ENCODE assay signal across 18 cellular contexts in genomic region chr9:124209279-124209678, GRCh38. TPM values are rescaled to one million over a fixed set of nuclear protein-coding genes. Genes with fewer than 3 reads are reported as not detected.
DNase-seq lines count a peak whose midpoint lies in the region; ATAC-seq and TF ChIP-seq lines count a peak whose summit lies in the region.
"Had no signal": no experiment of that assay in that cellular context is flagged by ENCODE, and none has a peak within 500 bp of the region (broad histone marks: within the 10 kb centered on the region; RNA-seq: fewer than 3 reads in every experiment).

No MANE protein-coding gene starts in this region.

- H3K4me1 ChIP-seq in Karpas-422 (ENCODE audit: low read length) (peaks cover 95% of the 10 kb centered on the region), neural progenitor cell (peaks cover 7% of the 10 kb centered on the region), mucosa of descending colon (ENCODE audit: low read depth) (peaks cover 2% of the 10 kb centered on the region)
- H3K4me1 ChIP-seq: HAP-1, psoas muscle, uterus had no signal

- no peaks in the 10 kb centered on the region for H3K27me3 Mint-ChIP-seq in T-helper 2 cell treated with Interferon-gamma antibody and Interleukin-4, amounts not matched to agents 5 μg/mL and 100 μg/mL, for 36 hours (ENCODE audit: low read depth)
- H3K27me3 Mint-ChIP-seq in central memory CD8-positive, alpha-beta T cell, result no peaks in the 10 kb centered on the region
- H3K27me3 Mint-ChIP-seq in neural progenitor cell (ENCODE audit: insufficient read depth, low read depth), result peaks cover 6% of the 10 kb centered on the region

- H3K36me3 Mint-ChIP-seq in T-helper 2 cell treated with Interferon-gamma antibody and Interleukin-4, amounts not matched to agents 5 μg/mL and 100 μg/mL, for 36 hours (ENCODE audit: low read depth), result peaks cover 13% of the 10 kb centered on the region
- H3K36me3 Mint-ChIP-seq in central memory CD8-positive, alpha-beta T cell (ENCODE audit: insufficient read depth), result peaks cover 2% of the 10 kb centered on the region
- H3K36me3 Mint-ChIP-seq in neural progenitor cell, result no peaks in the 10 kb centered on the region

- TF ChIP-seq CTCF in neural progenitor cell (IDR thresholded peaks at IDR 0.05) (no peak), mucosa of descending colon (IDR thresholded peaks at IDR 0.05) (no peak)

- H3K9me3 Mint-ChIP-seq in T-helper 2 cell treated with Interferon-gamma antibody and Interleukin-4, amounts not matched to agents 5 μg/mL and 100 μg/mL, for 36 hours, result peaks cover 6% of the 10 kb centered on the region
- H3K9me3 Mint-ChIP-seq in central memory CD8-positive, alpha-beta T cell, result no peaks in the 10 kb centered on the region
- H3K9me3 Mint-ChIP-seq in neural progenitor cell, result peaks cover 7% of the 10 kb centered on the region

- peak overlapping the region; percentile 29 for H3K4me3 Mint-ChIP-seq in T-helper 2 cell treated with Interferon-gamma antibody and Interleukin-4, amounts not matched to agents 5 μg/mL and 100 μg/mL, for 36 hours
- H3K4me3 Mint-ChIP-seq in central memory CD8-positive, alpha-beta T cell, result peak overlapping the region; percentile 45
- no peak overlapping the region for H3K4me3 Mint-ChIP-seq in neural progenitor cell

- H4K20me1 ChIP-seq in Karpas-422 (ENCODE audit: insufficient read depth, low read depth, low read length) (no peaks in the 10 kb centered on the region), neural progenitor cell (ENCODE audit: low read depth) (no peaks in the 10 kb centered on the region)

- no peak for DNase-seq in T-helper 2 cell treated with Interferon-gamma antibody and Interleukin-4, amounts not matched to agents 5 μg/mL and 100 μg/mL, for 36 hours (ENCODE audit: low spot score)
- no peak for DNase-seq in T-helper 2 cell
- DNase-seq in Karpas-422, result peak; percentile 86
- no peak for DNase-seq in central memory CD8-positive, alpha-beta T cell (ENCODE audit: low spot score in 2 of 2)
- DNase-seq in neural progenitor cell (ENCODE audit: low spot score), result peak; percentile 72
- no peak for DNase-seq in NCI-H2227 (lab: John Stamatoyannopoulos, UW; ENCODE audit: unreplicated experiment)
- no peak for DNase-seq in mucosa of descending colon
- DNase-seq: activated gamma-delta T cell, EL, hippocampal formation, NCI-H2107, SIG-M5, stomach, T-helper 9 cell, uterus had no signal

- no peak for ATAC-seq in central memory CD8-positive, alpha-beta T cell (replicated peaks; ENCODE audit: extremely low read depth, poor library complexity, severe bottlenecking)
- ATAC-seq in HG03045 (IDR thresholded peaks at IDR 0.05; ENCODE audit: unreplicated experiment) (no peak), mucosa of descending colon (no peak)
- ATAC-seq: psoas muscle had no signal

- H3K27me3 ChIP-seq in Karpas-422 (ENCODE audit: low read length) (no peaks in the 10 kb centered on the region), neural progenitor cell (no peaks in the 10 kb centered on the region)
- H3K27me3 ChIP-seq: stomach, uterus had no signal

- peak overlapping the region; percentile 98 for H3K27ac ChIP-seq in Karpas-422 (ENCODE audit: low read length)
- no peak overlapping the region for H3K27ac ChIP-seq in neural progenitor cell
- H3K27ac ChIP-seq: psoas muscle, stomach, uterus had no signal

- H3K9me3 ChIP-seq in Karpas-422 (ENCODE audit: low read length) (no peaks in the 10 kb centered on the region), neural progenitor cell (ENCODE audit: low read depth) (no peaks in the 10 kb centered on the region), mucosa of descending colon (no peaks in the 10 kb centered on the region)
- H3K9me3 ChIP-seq: HAP-1, psoas muscle, uterus had no signal

- H3K4me1 Mint-ChIP-seq in T-helper 2 cell treated with Interferon-gamma antibody and Interleukin-4, amounts not matched to agents 5 μg/mL and 100 μg/mL, for 36 hours (ENCODE audit: low read depth), result peaks cover 53% of the 10 kb centered on the region
- peaks cover 56% of the 10 kb centered on the region for H3K4me1 Mint-ChIP-seq in central memory CD8-positive, alpha-beta T cell
- H3K4me1 Mint-ChIP-seq in neural progenitor cell, result peaks cover 7% of the 10 kb centered on the region

- peak overlapping the region; percentile 75 for H3K27ac Mint-ChIP-seq in T-helper 2 cell treated with Interferon-gamma antibody and Interleukin-4, amounts not matched to agents 5 μg/mL and 100 μg/mL, for 36 hours
- peak overlapping the region; percentile 67 for H3K27ac Mint-ChIP-seq in central memory CD8-positive, alpha-beta T cell (ENCODE audit: low read depth)
- no peak overlapping the region for H3K27ac Mint-ChIP-seq in neural progenitor cell

- no peaks in the 10 kb centered on the region for H3F3A ChIP-seq in neural progenitor cell (ENCODE audit: low read depth)

- H3K9me2 ChIP-seq in Karpas-422 (replicated peaks; ENCODE audit: insufficient read depth, low read length), result no peaks in the 10 kb centered on the region

- H2AFZ ChIP-seq in Karpas-422 (ENCODE audit: low read length) (no peak overlapping the region), neural progenitor cell (replicated peaks) (peak overlapping the region; percentile 93)

- H3K79me2 ChIP-seq in Karpas-422 (ENCODE audit: low read length), result no peaks in the 10 kb centered on the region
- H3K79me2 ChIP-seq in neural progenitor cell (ENCODE audit: low read depth), result no peaks in the 10 kb centered on the region

- H3K4me2 ChIP-seq in Karpas-422 (ENCODE audit: low read depth, low read length, poor library complexity, severe bottlenecking) (peak overlapping the region; percentile 47), neural progenitor cell (no peak overlapping the region)

- H3K36me3 ChIP-seq in Karpas-422 (ENCODE audit: insufficient read depth, low read length) (no peaks in the 10 kb centered on the region), neural progenitor cell (no peaks in the 10 kb centered on the region), mucosa of descending colon (ENCODE audit: low read depth) (no peaks in the 10 kb centered on the region)
- H3K36me3 ChIP-seq: HAP-1, stomach, uterus had no signal

- intact Hi-C loops in mucosa of descending colon (cut with DNase I, micrococcal nuclease), result no loop called here

- H3K9ac ChIP-seq in Karpas-422 (ENCODE audit: low read length) (peak overlapping the region; percentile 58), neural progenitor cell (no peak overlapping the region)

- H3K4me3 ChIP-seq in Karpas-422 (ENCODE audit: low read length) (peak overlapping the region; percentile 39; the same call in 1 of the 2 replicates), neural progenitor cell (no peak overlapping the region), mucosa of descending colon (no peak overlapping the region)
- H3K4me3 ChIP-seq: HAP-1, psoas muscle, stomach, uterus had no signal

RNA-seq across cellular contexts. Expression of gene NEK6, which starts 48.5 kb away (rescaled TPM):
- 77.9 and 93.3 TPM in 2 replicates for total RNA-seq in Karpas-422 (2014; rRNA removed; shearing (Covaris generic); ENCODE audit: low replicate concordance)
- total RNA-seq in neural progenitor cell (ENCODE audit: low replicate concordance), result 18.5 and 21.2 TPM in 2 replicates
- 10 to 100 TPM; 41.1 to 65.0 (median 51.8) TPM for total RNA-seq in mucosa of descending colon

Comparison
In these comparisons a context has a peak if more than half of its experiments do, and no peak if none do; other contexts are left out.
1. DNase-seq: peak in Karpas-422 (single experiment) and neural progenitor cell (single experiment); none in T-helper 2 cell treated with Interferon-gamma antibody and Interleukin-4, amounts not matched to agents 5 μg/mL and 100 μg/mL, for 36 hours (single experiment), T-helper 2 cell (0 of 5), central memory CD8-positive, alpha-beta T cell (0 of 2), NCI-H2227 (single experiment) and mucosa of descending colon (0 of 3).